ENCODE assay signal across 9 cellular contexts in the genomic region with DNA sequence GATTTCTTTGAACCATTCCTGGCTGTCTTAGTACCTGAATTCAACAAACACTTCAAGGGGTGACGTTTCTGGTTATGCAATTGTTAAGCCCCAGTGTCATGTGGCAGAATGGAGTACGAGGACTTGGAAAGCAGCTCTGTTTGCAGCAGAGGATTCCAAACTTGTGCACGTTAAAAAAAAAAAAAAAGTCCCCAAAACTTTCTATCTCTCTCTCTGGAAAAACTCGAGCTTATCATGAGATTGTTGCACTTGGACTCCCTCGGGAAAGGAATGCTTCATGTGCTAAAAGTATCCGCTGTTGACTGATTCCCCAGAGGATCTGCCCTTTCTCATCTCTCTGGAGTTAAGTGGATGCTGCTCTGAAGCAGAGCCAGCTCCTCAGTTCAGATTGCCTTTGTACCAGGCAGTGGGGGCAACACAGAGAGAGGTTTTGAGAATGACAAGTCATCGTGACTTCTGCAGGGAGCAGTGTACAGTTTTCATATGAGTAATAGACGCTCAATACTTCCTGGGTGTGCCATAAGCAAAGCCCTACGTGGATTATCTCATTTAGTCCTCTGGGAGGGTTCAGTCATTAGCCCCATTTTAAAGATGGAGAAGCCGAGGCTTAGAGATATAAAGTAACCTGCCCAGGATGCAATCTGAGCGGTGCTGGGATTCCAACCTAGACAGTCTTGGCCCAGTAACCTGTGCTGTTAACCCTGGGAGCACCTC. TPM values are rescaled to one million over a fixed set of nuclear protein-coding genes. Genes with fewer than 3 reads are reported as not detected.
A peak's percentile ranks its signal among the peaks of the same experiment; 100 is the strongest.
DNase-seq lines count a peak whose midpoint lies in the region; ATAC-seq and TF ChIP-seq lines count a peak whose summit lies in the region.
"Had no signal": no experiment of that assay in that cellular context is flagged by ENCODE, and none has a peak within 500 bp of the region (broad histone marks: within the 10 kb centered on the region; RNA-seq: fewer than 3 reads in every experiment).

No MANE protein-coding gene starts in this region.

- no peak overlapping the region for H3K4me3 Mint-ChIP-seq in T-helper 17 cell

- H3K4me1 Mint-ChIP-seq in T-helper 17 cell, result no peaks in the 10 kb centered on the region

- DNase-seq in NCI-H345 (lab: John Stamatoyannopoulos, UW) (peak; percentile 13), NCI-H345 treated with DMSO at 0.1 percent for 48 hours (lab: John Stamatoyannopoulos, UW; ENCODE audit: unreplicated experiment) (no peak), T-helper 17 cell (no peak), lung (ENCODE audit: low spot score) (peak; percentile 39), NCI-H524 (lab: John Stamatoyannopoulos, UW) (no peak), HPDE6-E6E7 (ENCODE audit: extremely low spot score) (no peak), ureter (ENCODE audit: low spot score) (no peak)

- WGBS in lung, 2 donors, result 56 to 70% methylated on average over 11 of the region's 11 CpGs

- peaks cover 8 to 10% of the 10 kb centered on the region in 2 donors for H3K4me1 ChIP-seq in lung (ENCODE audit: control insufficient read depth in 2 of 2, insufficient read depth in 2 of 2, low read length in 2 of 2)

- H3K9me3 ChIP-seq in T-helper 17 cell (ENCODE audit: control insufficient read depth, low read length, poor library complexity, severe bottlenecking), result no peaks in the 10 kb centered on the region
- peaks cover 0 to 2% of the 10 kb centered on the region in 2 donors for H3K9me3 ChIP-seq in lung (ENCODE audit: control insufficient read depth in 2 of 2, insufficient read depth in 1 of 2, low read length in 1 of 2)

- H3K27me3 Mint-ChIP-seq in T-helper 17 cell, result peaks cover 10% of the 10 kb centered on the region

- H3K27me3 ChIP-seq in lung (ENCODE audit: control insufficient read depth, insufficient read depth), result no peaks in the 10 kb centered on the region

- no peak for TF ChIP-seq CTCF in lung (IDR thresholded peaks at IDR 0.05; ENCODE audit: control extremely low read depth, extremely low read depth)

- no peak overlapping the region for H3K4me3 ChIP-seq in lung
- H3K4me3 ChIP-seq: SK-N-MC had no signal

- peak overlapping the region; percentile 81 to 83 for H3K27ac ChIP-seq in lung (ENCODE audit: low read depth in 1 of 2, low read length in 1 of 2)
- H3K27ac ChIP-seq: SK-N-MC had no signal

- H3K27ac Mint-ChIP-seq in T-helper 17 cell, result peak overlapping the region; percentile 47

- H3K36me3 Mint-ChIP-seq in T-helper 17 cell (ENCODE audit: low read depth), result no peaks in the 10 kb centered on the region

- peaks cover 2% of the 10 kb centered on the region in 2 donors for H3K36me3 ChIP-seq in lung (ENCODE audit: control insufficient read depth in 2 of 2, insufficient read depth in 2 of 2, low read length in 2 of 2)

- peak; percentile 67 for ATAC-seq in HG02642 (IDR thresholded peaks at IDR 0.05; ENCODE audit: poor library complexity, unreplicated experiment)
- ATAC-seq in T-helper 17 cell, result no peak
- ATAC-seq in lung (ENCODE audit: insufficient read depth, low FRiP score), result peak; percentile 50

RNA-seq across cellular contexts. Expression of a gene that starts 28.1 kb away (rescaled TPM):
- total RNA-seq in T-helper 17 cell (under 1 TPM; 0.86 to 0.94 TPM), lung (1 to 10 TPM; 2.4 to 7.8 TPM), ureter (29.3 TPM)
- polyA plus RNA-seq in lung, result 1 to 10 TPM; 2.7 to 7.9 TPM

Comparison
In these comparisons a context has a peak if more than half of its experiments do, and no peak if none do; other contexts are left out.
1. DNase-seq: peak in NCI-H345 (single experiment) and lung (single experiment); none in NCI-H345 treated with DMSO at 0.1 percent for 48 hours (single experiment), T-helper 17 cell (0 of 3), NCI-H524 (0 of 2), HPDE6-E6E7 (single experiment) and ureter (single experiment).